In genomic region chr7:143785415-143786182, GRCh38 we compare ENCODE assay signal across 6 cellular contexts. TPM values are rescaled to one million over a fixed set of nuclear protein-coding genes. Genes with fewer than 3 reads are reported as not detected.
"Had no signal": no experiment of that assay in that cellular context is flagged by ENCODE, and none has a peak within 500 bp of the region (broad histone marks: within the 10 kb centered on the region; RNA-seq: fewer than 3 reads in every experiment).

No MANE protein-coding gene starts in this region.

RNA-seq across cellular contexts. Expression of gene CTAGE6, which starts 28.1 kb away (rescaled TPM):
- total RNA-seq: colonic mucosa, endodermal cell, foreskin keratinocyte, heart left ventricle had no signal
- polyA plus RNA-seq: endothelial cell of umbilical vein, fibroblast of lung, foreskin keratinocyte, heart left ventricle had no signal
